Comparison of ENCODE assay signal across 8 cellular contexts in the genomic region with DNA sequence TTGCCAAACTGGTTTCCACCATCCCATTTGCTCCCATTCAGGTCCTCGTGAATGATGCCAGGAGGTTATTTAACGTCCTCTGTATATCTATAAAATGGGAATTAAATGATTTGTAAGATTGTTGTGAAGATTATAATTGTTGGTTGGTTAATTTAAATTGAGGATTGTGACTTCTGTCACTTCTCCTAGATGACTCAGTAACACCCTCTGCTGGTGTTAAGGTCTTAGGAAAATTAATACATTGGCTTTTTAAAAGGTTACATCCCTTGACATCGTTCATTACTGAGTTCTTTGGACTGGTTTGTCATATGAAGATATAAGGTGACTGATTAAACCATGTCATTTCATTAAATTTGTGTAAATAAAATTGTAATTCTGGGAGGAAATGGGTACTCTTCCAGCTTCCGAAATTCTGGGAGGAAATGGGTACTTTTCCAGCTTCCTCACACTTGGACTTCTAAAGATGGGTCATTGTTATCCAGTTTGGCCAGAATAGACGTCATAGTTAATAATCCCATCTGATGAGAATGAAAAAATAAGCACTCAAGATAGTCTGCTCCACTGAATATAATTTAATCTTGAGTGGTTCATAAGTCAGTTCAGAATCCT. TPM values are rescaled to one million over a fixed set of nuclear protein-coding genes. Genes with fewer than 3 reads are reported as not detected.
DNase-seq lines count a peak whose midpoint lies in the region; ATAC-seq and TF ChIP-seq lines count a peak whose summit lies in the region.

No MANE protein-coding gene starts in this region.

- 30 to 44% methylated on average over 5 of the region's 5 CpGs for WGBS in esophagus squamous epithelium, 2 donors

- ATAC-seq in GM21515 (IDR thresholded peaks at IDR 0.05; ENCODE audit: unreplicated experiment) = no peak

- H3K4me1 ChIP-seq in NT2/D1 (ENCODE audit: insufficient read depth, insufficient read length) (no peaks in the 10 kb centered on the region), esophagus squamous epithelium (no peaks in the 10 kb centered on the region)

- H3K27me3 ChIP-seq in NT2/D1 (ENCODE audit: insufficient read depth, insufficient read length) (no peaks in the 10 kb centered on the region), esophagus squamous epithelium (no peaks in the 10 kb centered on the region)

- TF ChIP-seq POLR2A in esophagus squamous epithelium (IDR thresholded peaks at IDR 0.05) = no peak

- intact Hi-C loops in esophagus squamous epithelium (cut with DNase I) = loop anchor here (10.0 kb wide), 1 partner anchor 211 kb away; no protein-coding TSS in a partner anchor
- intact Hi-C loops in activated T-helper 1 cell treated with anti-CD3 and anti-CD28 coated beads, Interleukin-12 subunit alpha, Interleukin-12 subunit beta, Interleukin-2, Interleukin-4 antibody, amounts not matched to agents 30 ng/mL and 10 ng/mL and 1 ng/mL, durations not matched to agents 14 hours and 24 hours and 36 hours (cut with micrococcal nuclease) = loop anchor here (1.0 kb wide), 1 partner anchor 206 kb away; no protein-coding TSS in a partner anchor

- no peaks in the 10 kb centered on the region for H3K4me1 Mint-ChIP-seq in activated T-helper 1 cell treated with anti-CD3 and anti-CD28 coated beads, Interleukin-12 subunit alpha, Interleukin-12 subunit beta, Interleukin-2, Interleukin-4 antibody, amounts not matched to agents 30 ng/mL and 10 ng/mL and 1 ng/mL, durations not matched to agents 14 hours and 24 hours and 36 hours (ENCODE audit: low read depth)

- H3K36me3 ChIP-seq in NT2/D1 (ENCODE audit: insufficient read depth, insufficient read length, low read length) (peaks cover 9% of the 10 kb centered on the region), esophagus squamous epithelium (peaks cover 0 to 38% (median 0%) of the 10 kb centered on the region in 3 donors)

- H3K9ac ChIP-seq in NT2/D1 (ENCODE audit: insufficient read length, low read depth) = no peak overlapping the region

- H3K27ac ChIP-seq in esophagus squamous epithelium = no peak overlapping the region

- no peaks in the 10 kb centered on the region for H3K27me3 Mint-ChIP-seq in activated T-helper 1 cell treated with anti-CD3 and anti-CD28 coated beads, Interleukin-12 subunit alpha, Interleukin-12 subunit beta, Interleukin-2, Interleukin-4 antibody, amounts not matched to agents 30 ng/mL and 10 ng/mL and 1 ng/mL, durations not matched to agents 14 hours and 24 hours and 36 hours (ENCODE audit: insufficient read depth)

- TF ChIP-seq CTCF in esophagus squamous epithelium (IDR thresholded peaks at IDR 0.05) = peak; percentile 28 to 67 (median 52)

- peak; percentile 11 for DNase-seq in NOMO-1 treated with DMSO at 0.1 percent for 48 hours (lab: John Stamatoyannopoulos, UW; ENCODE audit: unreplicated experiment)
- no peak for DNase-seq in NOMO-1 treated with dmso at 0.1 percent for 144 hours (lab: John Stamatoyannopoulos, UW; ENCODE audit: unreplicated experiment)
- DNase-seq in NT2/D1 (ENCODE audit: low read depth, low spot score) = peak; percentile 13
- no peak for DNase-seq in esophagus squamous epithelium (lab: John Stamatoyannopoulos, UW)
- DNase-seq in stromal cell of bone marrow (ENCODE audit: low read depth) = peak; percentile 12
- DNase-seq in activated T-helper 1 cell treated with anti-CD3 and anti-CD28 coated beads, Interleukin-12 subunit alpha, Interleukin-12 subunit beta, Interleukin-2, Interleukin-4 antibody, amounts not matched to agents 30 ng/mL and 10 ng/mL and 1 ng/mL, durations not matched to agents 14 hours and 24 hours and 36 hours (ENCODE audit: low spot score) = no peak
- no peak for DNase-seq in foreskin melanocyte

- no peaks in the 10 kb centered on the region for H3K9me3 Mint-ChIP-seq in activated T-helper 1 cell treated with anti-CD3 and anti-CD28 coated beads, Interleukin-12 subunit alpha, Interleukin-12 subunit beta, Interleukin-2, Interleukin-4 antibody, amounts not matched to agents 30 ng/mL and 10 ng/mL and 1 ng/mL, durations not matched to agents 14 hours and 24 hours and 36 hours

- H3K4me3 ChIP-seq in NT2/D1 (ENCODE audit: insufficient read length, low read depth) (no peak overlapping the region), esophagus squamous epithelium (no peak overlapping the region)

- H3K27ac Mint-ChIP-seq in activated T-helper 1 cell treated with anti-CD3 and anti-CD28 coated beads, Interleukin-12 subunit alpha, Interleukin-12 subunit beta, Interleukin-2, Interleukin-4 antibody, amounts not matched to agents 30 ng/mL and 10 ng/mL and 1 ng/mL, durations not matched to agents 14 hours and 24 hours and 36 hours = no peak overlapping the region

- H3K9me3 ChIP-seq in NT2/D1 (ENCODE audit: insufficient read depth, low read length) = no peaks in the 10 kb centered on the region
- no peaks in the 10 kb centered on the region for H3K9me3 ChIP-seq in esophagus squamous epithelium

- H3K4me3 Mint-ChIP-seq in activated T-helper 1 cell treated with anti-CD3 and anti-CD28 coated beads, Interleukin-12 subunit alpha, Interleukin-12 subunit beta, Interleukin-2, Interleukin-4 antibody, amounts not matched to agents 30 ng/mL and 10 ng/mL and 1 ng/mL, durations not matched to agents 14 hours and 24 hours and 36 hours = no peak overlapping the region

- H3K36me3 Mint-ChIP-seq in activated T-helper 1 cell treated with anti-CD3 and anti-CD28 coated beads, Interleukin-12 subunit alpha, Interleukin-12 subunit beta, Interleukin-2, Interleukin-4 antibody, amounts not matched to agents 30 ng/mL and 10 ng/mL and 1 ng/mL, durations not matched to agents 14 hours and 24 hours and 36 hours (ENCODE audit: low read depth) = no peaks in the 10 kb centered on the region

RNA-seq across cellular contexts. Expression of gene PAQR5, which starts 33.3 kb away (rescaled TPM):
- 10 to 100 TPM in 3 of 4 donors, 1 to 10 TPM in 1; 6.4 to 39.8 (median 14.4) TPM for total RNA-seq in esophagus squamous epithelium
- 0.12 TPM in 1 of 2 replicates, not detected in the other for total RNA-seq in activated T-helper 1 cell treated with anti-CD3 and anti-CD28 coated beads, Interleukin-12 subunit alpha, Interleukin-12 subunit beta, Interleukin-2, Interleukin-4 antibody, amounts not matched to agents 30 ng/mL and 10 ng/mL and 1 ng/mL, durations not matched to agents 14 hours and 24 hours and 36 hours

Comparison
In these comparisons a context has a peak if more than half of its experiments do, and no peak if none do; other contexts are left out.
1. DNase-seq: peak in NOMO-1 treated with DMSO at 0.1 percent for 48 hours (single experiment), NT2/D1 (single experiment) and stromal cell of bone marrow (single experiment); none in NOMO-1 treated with dmso at 0.1 percent for 144 hours (single experiment), esophagus squamous epithelium (single experiment), activated T-helper 1 cell treated with anti-CD3 and anti-CD28 coated beads, Interleukin-12 subunit alpha, Interleukin-12 subunit beta, Interleukin-2, Interleukin-4 antibody, amounts not matched to agents 30 ng/mL and 10 ng/mL and 1 ng/mL, durations not matched to agents 14 hours and 24 hours and 36 hours (single experiment) and foreskin melanocyte (single experiment).